In genomic region chrX:78092296-78092695, GRCh38 we compare ENCODE assay signal across 7 cellular contexts. TPM values are rescaled to one million over a fixed set of nuclear protein-coding genes. Genes with fewer than 3 reads are reported as not detected.
DNase-seq lines count a peak whose midpoint lies in the region; ATAC-seq and TF ChIP-seq lines count a peak whose summit lies in the region.

No MANE protein-coding gene starts in this region.

- no peak overlapping the region for H3K4me3 Mint-ChIP-seq in central memory CD8-positive, alpha-beta T cell

- 22 to 40% (median 28%) methylated on average over 2 of the region's 2 CpGs for WGBS in psoas muscle, 3 donors
- WGBS in lower leg skin, 2 donors, result 8 to 32% methylated on average over 2 of the region's 2 CpGs

- H4K20me1 ChIP-seq in Karpas-422 (ENCODE audit: insufficient read depth, low read depth, low read length), result no peaks in the 10 kb centered on the region

- peak; percentile 44 for DNase-seq in Karpas-422
- DNase-seq in central memory CD8-positive, alpha-beta T cell (ENCODE audit: low spot score in 2 of 2), result no peak
- DNase-seq in psoas muscle, result no peak
- DNase-seq in NCI-H526 (lab: John Stamatoyannopoulos, UW), result no peak
- DNase-seq in lower leg skin (ENCODE audit: low spot score in 2 of 2), result no peak

- H3K36me3 ChIP-seq in Karpas-422 (ENCODE audit: insufficient read depth, low read length) (no peaks in the 10 kb centered on the region), psoas muscle (ENCODE audit: insufficient read depth in 1 of 2, low read depth in 1 of 2) (no peaks in the 10 kb centered on the region)

- H3K27ac ChIP-seq in Karpas-422 (ENCODE audit: low read length) (no peak overlapping the region), psoas muscle (no peak overlapping the region)

- H3K9me3 Mint-ChIP-seq in central memory CD8-positive, alpha-beta T cell, result no peaks in the 10 kb centered on the region

- ATAC-seq in GM21515 (IDR thresholded peaks at IDR 0.05; ENCODE audit: unreplicated experiment) (peak; percentile 63), psoas muscle (peak in 2 of 4 donors; percentile 27 to 36)
- peak; percentile 24 for ATAC-seq in central memory CD8-positive, alpha-beta T cell (replicated peaks; ENCODE audit: extremely low read depth, poor library complexity, severe bottlenecking)

- no peaks in the 10 kb centered on the region for H3K9me2 ChIP-seq in Karpas-422 (replicated peaks; ENCODE audit: insufficient read depth, low read length)

- TF ChIP-seq CTCF in GM12875 (IDR thresholded peaks at IDR 0.05; ENCODE audit: borderline replicate concordance, insufficient read depth, low read depth, low read length) (peak; percentile 45), psoas muscle (IDR thresholded peaks at IDR 0.05) (peak; percentile 18), lower leg skin (IDR thresholded peaks at IDR 0.05) (no peak)

- no peak overlapping the region for H3K9ac ChIP-seq in Karpas-422 (ENCODE audit: low read length)

- H3K4me1 ChIP-seq in Karpas-422 (ENCODE audit: low read length) (no peaks in the 10 kb centered on the region), psoas muscle (no peaks in the 10 kb centered on the region)

- no peaks in the 10 kb centered on the region for H3K4me1 Mint-ChIP-seq in central memory CD8-positive, alpha-beta T cell

- H3K27me3 ChIP-seq in Karpas-422 (ENCODE audit: low read length), result no peaks in the 10 kb centered on the region
- H3K27me3 ChIP-seq in psoas muscle (ENCODE audit: insufficient read depth in 3 of 3, low read length in 2 of 3), result peaks cover 0 to 5% (median 0%) of the 10 kb centered on the region in 3 donors

- no peaks in the 10 kb centered on the region for H3K79me2 ChIP-seq in Karpas-422 (ENCODE audit: low read length)

- no peak overlapping the region for H3K4me2 ChIP-seq in Karpas-422 (ENCODE audit: low read depth, low read length, poor library complexity, severe bottlenecking)

- no peak overlapping the region for H3K27ac Mint-ChIP-seq in central memory CD8-positive, alpha-beta T cell (ENCODE audit: low read depth)

- H3K9me3 ChIP-seq in Karpas-422 (ENCODE audit: low read length) (no peaks in the 10 kb centered on the region), psoas muscle (peaks cover 4% of the 10 kb centered on the region)

- H2AFZ ChIP-seq in Karpas-422 (ENCODE audit: low read length), result no peak overlapping the region

- H3K27me3 Mint-ChIP-seq in central memory CD8-positive, alpha-beta T cell, result no peaks in the 10 kb centered on the region

- TF ChIP-seq POLR2A in lower leg skin (IDR thresholded peaks at IDR 0.05), result no peak

- H3K36me3 Mint-ChIP-seq in central memory CD8-positive, alpha-beta T cell (ENCODE audit: insufficient read depth), result no peaks in the 10 kb centered on the region

- intact Hi-C loops in psoas muscle (cut with DNase I) (loop anchor here in 1 of 2 donors (10.0 kb wide), 1 partner anchor 177 kb away; the partner anchor contains the start of gene ATP7A), lower leg skin (cut with DNase I; ENCODE audit: low total_unique reads) (no loop called here)

- no peak overlapping the region for H3K4me3 ChIP-seq in GM12875 (ENCODE audit: low read depth, low read length)
- H3K4me3 ChIP-seq in Karpas-422 (ENCODE audit: low read length), result no peak overlapping the region
- no peak overlapping the region for H3K4me3 ChIP-seq in psoas muscle
- H3K4me3 ChIP-seq in lower leg skin (ENCODE audit: low read depth, poor library complexity, severe bottlenecking), result no peak overlapping the region

RNA-seq across cellular contexts. Expression of gene PGK1, which starts 11.8 kb away (rescaled TPM):
- total RNA-seq in Karpas-422 (2014; rRNA removed; shearing (Covaris generic); ENCODE audit: low replicate concordance), result 299 and 337 TPM in 2 replicates
- total RNA-seq in psoas muscle (100 to 1,000 TPM; 246 to 372 (median 319) TPM), lower leg skin (100 to 1,000 TPM; 151 to 246 (median 179) TPM)
- 100 to 1,000 TPM; 234 to 339 (median 237) TPM for polyA plus RNA-seq in psoas muscle

RNA-seq across cellular contexts. Expression of gene TAF9B, which starts 47.2 kb away (rescaled TPM):
- 1.0 and 4.8 TPM in 2 replicates for total RNA-seq in Karpas-422 (2014; rRNA removed; shearing (Covaris generic); ENCODE audit: low replicate concordance)
- total RNA-seq in psoas muscle (10 to 100 TPM; 10.1 to 13.4 (median 10.6) TPM), lower leg skin (10 to 100 TPM in 2 of 4 donors, 1 to 10 TPM in 2; 5.6 to 12.2 (median 8.4) TPM)
- polyA plus RNA-seq in psoas muscle, result 1 to 10 TPM; 3.8 to 7.0 (median 6.1) TPM

Comparison
In these comparisons a context has a peak if more than half of its experiments do, and no peak if none do; other contexts are left out.
1. CTCF ChIP-seq: peak in GM12875 (single experiment) and psoas muscle (single experiment); none in lower leg skin (0 of 3).